In the genomic region with DNA sequence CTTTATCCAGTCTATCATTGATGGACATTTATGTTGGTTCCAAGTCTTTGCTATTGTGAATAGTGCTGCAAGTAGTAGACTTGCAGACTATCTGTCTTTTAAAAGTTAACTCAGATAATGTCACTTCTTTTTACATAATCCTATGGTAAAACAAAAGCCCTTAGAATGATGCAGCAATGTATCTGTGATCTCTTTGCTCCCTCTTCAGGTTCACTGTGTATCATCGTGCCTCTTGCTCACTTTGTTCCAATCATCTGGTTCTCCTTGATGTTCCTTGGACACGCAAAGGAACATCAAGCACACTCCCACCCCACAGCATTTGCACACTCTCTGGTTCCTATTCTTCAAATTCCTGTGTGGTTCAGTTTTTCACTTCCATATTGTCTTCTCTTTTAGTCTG, we compare ENCODE assay signal across 19 cellular contexts.
DNase-seq lines count a peak whose midpoint lies in the region; ATAC-seq and TF ChIP-seq lines count a peak whose summit lies in the region.
"Had no signal": no experiment of that assay in that cellular context is flagged by ENCODE, and none has a peak within 500 bp of the region (broad histone marks: within the 10 kb centered on the region; RNA-seq: fewer than 3 reads in every experiment).

No MANE protein-coding gene starts in this region.

- H3K27ac Mint-ChIP-seq in endodermal cell: no peak overlapping the region

- H3K9me3 Mint-ChIP-seq in endodermal cell: no peaks in the 10 kb centered on the region

- H3K4me1 ChIP-seq in RWPE2 (ENCODE audit: insufficient read depth, poor library complexity, severe bottlenecking) (no peaks in the 10 kb centered on the region), endodermal cell (ENCODE audit: control insufficient read depth, insufficient read depth, low read length) (no peaks in the 10 kb centered on the region), mucosa of descending colon (ENCODE audit: low read depth) (no peaks in the 10 kb centered on the region)
- H3K4me1 ChIP-seq: BE2C, HAP-1 had no signal

- no peaks in the 10 kb centered on the region for H3K36me3 ChIP-seq in RWPE2 (ENCODE audit: low read depth)
- no peaks in the 10 kb centered on the region for H3K36me3 ChIP-seq in endodermal cell (ENCODE audit: control insufficient read depth, insufficient read depth, low read length)
- H3K36me3 ChIP-seq in mucosa of descending colon (ENCODE audit: low read depth): no peaks in the 10 kb centered on the region
- H3K36me3 ChIP-seq: BE2C, HAP-1 had no signal

- no peaks in the 10 kb centered on the region for H3K27me3 ChIP-seq in RWPE2 (ENCODE audit: insufficient read depth, poor library complexity, severe bottlenecking)
- H3K27me3 ChIP-seq in endodermal cell (ENCODE audit: control insufficient read depth, insufficient read depth, low read length, poor library complexity, severe bottlenecking): no peaks in the 10 kb centered on the region
- H3K27me3 ChIP-seq: BE2C had no signal

- H3K9me3 ChIP-seq in RWPE2 (ENCODE audit: severe bottlenecking) (no peaks in the 10 kb centered on the region), endodermal cell (ENCODE audit: control insufficient read depth, low read length) (no peaks in the 10 kb centered on the region), mucosa of descending colon (no peaks in the 10 kb centered on the region)
- H3K9me3 ChIP-seq: BE2C, HAP-1 had no signal

- H3K36me3 Mint-ChIP-seq in endodermal cell (ENCODE audit: low read depth): no peaks in the 10 kb centered on the region

- no peaks in the 10 kb centered on the region for H3K27me3 Mint-ChIP-seq in endodermal cell (ENCODE audit: insufficient read depth)

- WGBS in endodermal cell (ENCODE audit: insufficient coverage in 1 of 2, insufficient read length in 1 of 2), 2 experiments: 92 to 100% methylated on average over 1 to 2 of the region's 2 CpGs

- no peak overlapping the region for H3K4me3 Mint-ChIP-seq in endodermal cell

- no peak overlapping the region for H3K4me3 ChIP-seq in RWPE2 (ENCODE audit: severe bottlenecking)
- no peak overlapping the region for H3K4me3 ChIP-seq in endodermal cell (ENCODE audit: low read length)
- H3K4me3 ChIP-seq in mucosa of descending colon: no peak overlapping the region
- H3K4me3 ChIP-seq: HAP-1 had no signal

- intact Hi-C loops in mucosa of descending colon (cut with DNase I, micrococcal nuclease): no loop called here

- ATAC-seq in RWPE2 (ENCODE audit: low read depth): no peak
- ATAC-seq in mucosa of descending colon: no peak
- ATAC-seq in HG03159 (IDR thresholded peaks at IDR 0.05; ENCODE audit: unreplicated experiment): no peak

- no peaks in the 10 kb centered on the region for H3K4me1 Mint-ChIP-seq in endodermal cell

- H3K27ac ChIP-seq in RWPE2 (ENCODE audit: poor library complexity, severe bottlenecking): no peak overlapping the region
- no peak overlapping the region for H3K27ac ChIP-seq in endodermal cell (ENCODE audit: low read depth, low read length)
- H3K27ac ChIP-seq: KMS-11 had no signal

- H3K9ac ChIP-seq in endodermal cell (ENCODE audit: extremely low read depth, low read length, poor library complexity, severe bottlenecking): no peak overlapping the region
- H3K9ac ChIP-seq: KMS-11 had no signal

- TF ChIP-seq CTCF in GM10266 (IDR thresholded peaks at IDR 0.05; ENCODE audit: control insufficient read depth, insufficient read depth, low read depth, missing control alignments) (peak; percentile 17), GM12873 (IDR thresholded peaks at IDR 0.05; ENCODE audit: insufficient read depth, low read depth, low read length, missing control alignments) (peak; percentile 33), RWPE2 (IDR thresholded peaks at IDR 0.05; ENCODE audit: poor library complexity, severe bottlenecking) (peak; percentile 12), endodermal cell (conservative IDR thresholded peaks at IDR 0.05) (peak; percentile 56), mucosa of descending colon (IDR thresholded peaks at IDR 0.05) (no peak)

- no peak for DNase-seq in GM10266 (ENCODE audit: extremely low spot score)
- no peak for DNase-seq in RWPE2 (ENCODE audit: low spot score)
- DNase-seq in endodermal cell: no peak
- DNase-seq in mucosa of descending colon: no peak
- DNase-seq in stimulated activated naive CD4-positive, alpha-beta T cell (lab: John Stamatoyannopoulos, UW): no peak
- DNase-seq: BE2C, DMS79 treated with DMSO at 0.1 percent for 48 hours, IMR-90, NCI-H1105, NCI-H146, NCI-H2029 treated with DMSO at 0.1 percent for 48 hours, NCI-H2171 treated with DMSO at 0.1 percent for 48 hours, NCI-H446, NCI-H526, SHP77 had no signal
